23 cellular contexts compared by ENCODE assay signal in the genomic region with DNA sequence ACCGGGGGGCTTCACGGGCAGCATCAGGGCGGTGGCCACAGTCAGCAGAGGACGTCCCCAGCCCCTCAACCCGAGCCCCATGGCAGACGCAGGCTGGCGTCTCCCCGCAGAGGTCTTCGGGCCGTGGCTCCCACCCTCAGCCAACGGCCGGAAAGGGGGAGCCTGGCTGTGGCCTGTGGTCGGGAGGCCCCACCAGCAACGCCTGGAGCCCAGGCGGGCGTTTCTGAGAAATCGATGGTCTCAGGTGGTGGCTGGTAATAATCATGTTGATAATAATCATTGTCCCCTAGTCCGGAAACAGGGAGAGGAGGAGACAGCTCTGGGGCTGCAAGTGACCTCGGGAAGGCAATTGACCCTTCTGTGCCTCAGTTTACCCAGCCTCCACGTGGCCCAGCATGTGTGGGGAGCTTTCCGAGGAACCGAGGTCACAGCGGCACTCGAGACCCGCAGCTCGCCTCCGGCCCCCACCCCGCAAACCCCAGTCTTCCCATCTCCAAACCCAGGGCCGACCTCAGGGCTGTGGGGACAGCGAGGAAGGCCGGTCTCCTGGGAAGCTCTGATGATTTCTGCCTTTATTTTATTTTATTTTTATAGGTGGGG.
DNase-seq lines count a peak whose midpoint lies in the region; ATAC-seq and TF ChIP-seq lines count a peak whose summit lies in the region.
"Had no signal": no experiment of that assay in that cellular context is flagged by ENCODE, and none has a peak within 500 bp of the region (broad histone marks: within the 10 kb centered on the region; RNA-seq: fewer than 3 reads in every experiment).

A gene (minus strand): TSS at position 103 of the 600 bp plus-strand sequence. CDS start 22 bp downstream, at position 81.

- no peak within 1 kb of the TSS for H3K4me3 ChIP-seq in HL-60 (replicated peaks; ENCODE audit: insufficient read depth, low read length)
- H3K4me3 ChIP-seq: MG63, thyroid gland had no signal

- no peak for TF ChIP-seq CTCF in HL-60 (IDR thresholded peaks at IDR 0.05; ENCODE audit: insufficient read depth, low read length)

- DNase-seq in HL-60 (ENCODE audit: low read depth in 1 of 2, low spot score in 1 of 2) = peak in 1 of 2 experiments; percentile 58
- DNase-seq in NOMO-1 (lab: John Stamatoyannopoulos, UW; ENCODE audit: unreplicated experiment in 2 of 2) = peak; percentile 28 to 59
- no peak for DNase-seq in effector memory CD8-positive, alpha-beta T cell
- no peak for DNase-seq in stimulated activated effector memory CD8-positive, alpha-beta T cell treated with anti-CD3 and anti-CD28 coated beads, Interleukin-12 subunit alpha, Interleukin-12 subunit beta, amount 100 ng/mL, for 72 hours (ENCODE audit: low spot score in 2 of 2)
- no peak for DNase-seq in NCI-H2107 treated with DMSO at 0.1 percent for 48 hours (lab: John Stamatoyannopoulos, UW; ENCODE audit: unreplicated experiment)
- DNase-seq in LoVo (ENCODE audit: low spot score) = no peak
- no peak for DNase-seq in activated naive CD4-positive, alpha-beta T cell treated with anti-CD3 and anti-CD28 coated beads, Interleukin-2, amount 50 U/mL, for 16 hours
- DNase-seq in hepatic stellate cell (ENCODE audit: low spot score) = no peak
- DNase-seq: activated CD4-positive, alpha-beta T cell treated with anti-CD3 and anti-CD28 coated beads, Interleukin-2, amount 10 ng/mL, durations not matched to agents 7 days and 5 days; activated CD8-positive, alpha-beta memory T cell treated with anti-CD3 and anti-CD28 coated beads, Interleukin-2, amount 50 U/mL, for 4 hours; activated naive CD8-positive, alpha-beta T cell treated with anti-CD3 and anti-CD28 coated beads, Interleukin-2, amount 10 ng/mL, durations not matched to agents 7 days and 5 days; CD4-positive, alpha-beta memory T cell; heart right ventricle; left ventricle myocardium superior; MG63; NCI-H1694; NCI-H526 treated with DMSO at 0.1 percent for 48 hours; small intestine; stimulated activated CD4-positive, alpha-beta T cell treated with anti-CD3 and anti-CD28 coated beads, Interleukin-2, amount 100 ng/mL, for 24 hours; stimulated activated naive CD4-positive, alpha-beta T cell; thyroid gland had no signal

- H3K27ac ChIP-seq in HL-60 (replicated peaks) = peak within 1 kb of the TSS; percentile 97
- H3K27ac ChIP-seq: epithelial cell of prostate, heart right ventricle, thyroid gland had no signal

- no peaks in the 10 kb centered on the region for H3K27me3 ChIP-seq in HL-60 (ENCODE audit: insufficient read depth, poor library complexity, severe bottlenecking)
- H3K27me3 ChIP-seq: MG63, thyroid gland had no signal

- peaks cover 0 to 2% of the 10 kb centered on the region in 2 donors for H3K4me1 Mint-ChIP-seq in effector memory CD8-positive, alpha-beta T cell (ENCODE audit: low read depth in 2 of 2)
- H3K4me1 Mint-ChIP-seq in stimulated activated effector memory CD8-positive, alpha-beta T cell treated with anti-CD3 and anti-CD28 coated beads, Interleukin-12 subunit alpha, Interleukin-12 subunit beta, amount 100 ng/mL, for 72 hours = no peaks in the 10 kb centered on the region
- H3K4me1 Mint-ChIP-seq: activated CD4-positive, alpha-beta T cell treated with anti-CD3 and anti-CD28 coated beads, Interleukin-2, amount 10 ng/mL, durations not matched to agents 7 days and 5 days; activated naive CD8-positive, alpha-beta T cell treated with anti-CD3 and anti-CD28 coated beads, Interleukin-2, amount 10 ng/mL, durations not matched to agents 7 days and 5 days; CD4-positive, alpha-beta memory T cell had no signal

- no peaks in the 10 kb centered on the region for H3K9me3 Mint-ChIP-seq in effector memory CD8-positive, alpha-beta T cell
- H3K9me3 Mint-ChIP-seq in stimulated activated effector memory CD8-positive, alpha-beta T cell treated with anti-CD3 and anti-CD28 coated beads, Interleukin-12 subunit alpha, Interleukin-12 subunit beta, amount 100 ng/mL, for 72 hours = no peaks in the 10 kb centered on the region
- H3K9me3 Mint-ChIP-seq: activated CD4-positive, alpha-beta T cell treated with anti-CD3 and anti-CD28 coated beads, Interleukin-2, amount 10 ng/mL, durations not matched to agents 7 days and 5 days; activated naive CD8-positive, alpha-beta T cell treated with anti-CD3 and anti-CD28 coated beads, Interleukin-2, amount 10 ng/mL, durations not matched to agents 7 days and 5 days; activated T-helper 2 cell treated with anti-CD3 and anti-CD28 coated beads, Interferon-gamma antibody, Interleukin-2, Interleukin-4, amounts not matched to agents 10 μg/mL and 5 μg/mL and 100 μg/mL, durations not matched to agents 14 hours and 24 hours and 36 hours had no signal

- H3K27ac Mint-ChIP-seq in effector memory CD8-positive, alpha-beta T cell = no peak within 1 kb of the TSS
- no peak within 1 kb of the TSS for H3K27ac Mint-ChIP-seq in stimulated activated effector memory CD8-positive, alpha-beta T cell treated with anti-CD3 and anti-CD28 coated beads, Interleukin-12 subunit alpha, Interleukin-12 subunit beta, amount 100 ng/mL, for 72 hours
- H3K27ac Mint-ChIP-seq: activated CD4-positive, alpha-beta T cell treated with anti-CD3 and anti-CD28 coated beads, Interleukin-2, amount 10 ng/mL, durations not matched to agents 7 days and 5 days; activated naive CD8-positive, alpha-beta T cell treated with anti-CD3 and anti-CD28 coated beads, Interleukin-2, amount 10 ng/mL, durations not matched to agents 7 days and 5 days; activated T-helper 2 cell treated with anti-CD3 and anti-CD28 coated beads, Interferon-gamma antibody, Interleukin-2, Interleukin-4, amounts not matched to agents 10 μg/mL and 5 μg/mL and 100 μg/mL, durations not matched to agents 14 hours and 24 hours and 36 hours; CD4-positive, alpha-beta memory T cell had no signal

- H3K36me3 Mint-ChIP-seq in effector memory CD8-positive, alpha-beta T cell (ENCODE audit: insufficient read depth) = peaks cover 3% of the 10 kb centered on the region
- H3K36me3 Mint-ChIP-seq in stimulated activated effector memory CD8-positive, alpha-beta T cell treated with anti-CD3 and anti-CD28 coated beads, Interleukin-12 subunit alpha, Interleukin-12 subunit beta, amount 100 ng/mL, for 72 hours = no peaks in the 10 kb centered on the region
- H3K36me3 Mint-ChIP-seq: activated naive CD8-positive, alpha-beta T cell treated with anti-CD3 and anti-CD28 coated beads, Interleukin-2, amount 10 ng/mL, durations not matched to agents 7 days and 5 days; CD4-positive, alpha-beta memory T cell had no signal

- peaks cover 9 to 37% of the 10 kb centered on the region in 2 donors for H3K27me3 Mint-ChIP-seq in effector memory CD8-positive, alpha-beta T cell

- ATAC-seq in effector memory CD8-positive, alpha-beta T cell (replicated peaks) = peak; percentile 29
- peak; percentile 13 for ATAC-seq in stimulated activated effector memory CD8-positive, alpha-beta T cell treated with anti-CD3 and anti-CD28 coated beads, Interleukin-12 subunit alpha, Interleukin-12 subunit beta, amount 100 ng/mL, for 72 hours
- ATAC-seq: left ventricle myocardium superior had no signal

- peak within 1 kb of the TSS; percentile 6 to 13 for H3K4me3 Mint-ChIP-seq in effector memory CD8-positive, alpha-beta T cell
- H3K4me3 Mint-ChIP-seq in stimulated activated effector memory CD8-positive, alpha-beta T cell treated with anti-CD3 and anti-CD28 coated beads, Interleukin-12 subunit alpha, Interleukin-12 subunit beta, amount 100 ng/mL, for 72 hours = no peak within 1 kb of the TSS
- H3K4me3 Mint-ChIP-seq: activated CD4-positive, alpha-beta T cell treated with anti-CD3 and anti-CD28 coated beads, Interleukin-2, amount 10 ng/mL, durations not matched to agents 7 days and 5 days; activated naive CD8-positive, alpha-beta T cell treated with anti-CD3 and anti-CD28 coated beads, Interleukin-2, amount 10 ng/mL, durations not matched to agents 7 days and 5 days had no signal

Comparison
In these comparisons a context has a peak if more than half of its experiments do, and no peak if none do; other contexts are left out.
1. DNase-seq: peak in NOMO-1 (2 of 2); none in effector memory CD8-positive, alpha-beta T cell (0 of 3), stimulated activated effector memory CD8-positive, alpha-beta T cell treated with anti-CD3 and anti-CD28 coated beads, Interleukin-12 subunit alpha, Interleukin-12 subunit beta, amount 100 ng/mL, for 72 hours (0 of 2), NCI-H2107 treated with DMSO at 0.1 percent for 48 hours (single experiment), LoVo (single experiment), activated naive CD4-positive, alpha-beta T cell treated with anti-CD3 and anti-CD28 coated beads, Interleukin-2, amount 50 U/mL, for 16 hours (single experiment) and hepatic stellate cell (single experiment).